Comparison of ENCODE assay signal across 35 cellular contexts in genomic region chr15:71702496-71702895, GRCh38.
DNase-seq lines count a peak whose midpoint lies in the region; ATAC-seq, FAIRE-seq and TF ChIP-seq lines count a peak whose summit lies in the region.
"Had no signal": no experiment of that assay in that cellular context is flagged by ENCODE, and none has a peak within 500 bp of the region (broad histone marks: within the 10 kb centered on the region; RNA-seq: fewer than 3 reads in every experiment).

No MANE protein-coding gene starts in this region.

- H3K36me3 ChIP-seq in HEK293 (ENCODE audit: control insufficient read depth in 2 of 2, insufficient read depth in 1 of 2, low read length in 2 of 2), result no peaks in the 10 kb centered on the region
- H3K36me3 ChIP-seq in IMR-90 (ENCODE audit: control insufficient read depth, insufficient read depth, low read length), result no peaks in the 10 kb centered on the region
- no peaks in the 10 kb centered on the region for H3K36me3 ChIP-seq in bronchial epithelial cell (ENCODE audit: control insufficient read depth, insufficient read depth, low read length)
- no peaks in the 10 kb centered on the region for H3K36me3 ChIP-seq in esophagus muscularis mucosa
- H3K36me3 ChIP-seq: BE2C; BLaER1; BLaER1 treated with 17β-estradiol and CSF1 and Interleukin-3, amounts not matched to agents 10 nM and 100 nM had no signal

- peaks cover 10% of the 10 kb centered on the region for H3K4me1 ChIP-seq in HEK293 (ENCODE audit: control insufficient read depth, insufficient read depth, low read length)
- H3K4me1 ChIP-seq in IMR-90 (ENCODE audit: control insufficient read depth, insufficient read depth, low read length), result peaks cover 19% of the 10 kb centered on the region
- peaks cover 0 to 14% (median 9%) of the 10 kb centered on the region in 4 donors for H3K4me1 ChIP-seq in esophagus muscularis mucosa
- H3K4me1 ChIP-seq: BE2C, BLaER1 had no signal

- no peaks in the 10 kb centered on the region for H4K20me1 ChIP-seq in IMR-90 (ENCODE audit: insufficient read depth, low read length)
- H4K20me1 ChIP-seq: BLaER1; BLaER1 treated with 17β-estradiol and CSF1 and Interleukin-3, amounts not matched to agents 10 nM and 100 nM had no signal

- H2AK9ac ChIP-seq in IMR-90 (replicated peaks; ENCODE audit: low read depth, low read length, poor library complexity), result no peak overlapping the region

- no peak overlapping the region for H3K14ac ChIP-seq in IMR-90 (replicated peaks; ENCODE audit: low read depth, low read length)

- no peak overlapping the region for H3K4me3 ChIP-seq in HEK293 (ENCODE audit: low read depth, low read length)
- no peak overlapping the region for H3K4me3 ChIP-seq in IMR-90 (ENCODE audit: insufficient read depth, low read depth, low read length)
- no peak overlapping the region for H3K4me3 ChIP-seq in bronchial epithelial cell (ENCODE audit: low read depth, low read length)
- no peak overlapping the region for H3K4me3 ChIP-seq in esophagus muscularis mucosa
- H3K4me3 ChIP-seq: A549; BLaER1; BLaER1 treated with 17β-estradiol and CSF1 and Interleukin-3, amounts not matched to agents 10 nM and 100 nM had no signal

- whole genome bisulfite sequencing in IMR-90 (ENCODE audit: extremely low coverage in 2 of 2, insufficient read length in 1 of 2), 2 experiments, result no CpG with 5 or more reads among the region's 2 CpGs
- WGBS in esophagus muscularis mucosa, result 98% methylated on average over 2 of the region's 2 CpGs

- no peak overlapping the region for H2BK20ac ChIP-seq in IMR-90 (ENCODE audit: low read depth, low read length)

- TF ChIP-seq CTCF in HEK293 (tag by site-specific recombination; IDR thresholded peaks at IDR 0.05) (no peak), IMR-90 (conservative IDR thresholded peaks at IDR 0.05; ENCODE audit: low read depth, low read length) (no peak), bronchial epithelial cell (IDR thresholded peaks at IDR 0.05; ENCODE audit: insufficient read depth, low read length, severe bottlenecking) (no peak), esophagus muscularis mucosa (IDR thresholded peaks at IDR 0.05) (no peak)

- intact Hi-C loops in IMR-90 (cut with micrococcal nuclease) (no loop called here), esophagus muscularis mucosa (cut with DNase I) (no loop called here)

- no peak overlapping the region for H2BK15ac ChIP-seq in IMR-90 (ENCODE audit: low read depth, low read length)

- H3K27me3 ChIP-seq in IMR-90 (ENCODE audit: control insufficient read depth, insufficient read depth, low read length) (no peaks in the 10 kb centered on the region), bronchial epithelial cell (ENCODE audit: control insufficient read depth, insufficient read depth, low read length) (no peaks in the 10 kb centered on the region), esophagus muscularis mucosa (no peaks in the 10 kb centered on the region)
- H3K27me3 ChIP-seq: BLaER1; BLaER1 treated with 17β-estradiol and CSF1 and Interleukin-3, amounts not matched to agents 10 nM and 100 nM had no signal

- H4K5ac ChIP-seq in IMR-90 (ENCODE audit: low read depth, low read length), result no peak overlapping the region

- no peak overlapping the region for H3K27ac ChIP-seq in HEK293 (ENCODE audit: extremely low read depth, low read depth, low read length)
- H3K27ac ChIP-seq in IMR-90 (ENCODE audit: insufficient read depth, low read length), result no peak overlapping the region
- no peak overlapping the region for H3K27ac ChIP-seq in esophagus muscularis mucosa (replicated peaks in 1 of 4)
- H3K27ac ChIP-seq: 22Rv1; A549; BLaER1; BLaER1 treated with 17β-estradiol and CSF1 and Interleukin-3, amounts not matched to agents 10 nM and 100 nM; C4-2B had no signal

- H2BK5ac ChIP-seq in IMR-90 (ENCODE audit: low read depth, low read length, poor library complexity, severe bottlenecking), result no peak overlapping the region

- H2AK5ac ChIP-seq in IMR-90 (ENCODE audit: low read depth, low read length), result peak overlapping the region; percentile 24; the same call in 1 of the 2 replicates

- peaks cover 15% of the 10 kb centered on the region for H3K9me1 ChIP-seq in IMR-90 (ENCODE audit: insufficient read depth, low read length)

- peak; percentile 47 for FAIRE-seq in bronchial epithelial cell (lab: Jason Lieb, UNC)
- FAIRE-seq: A204.1, A549, D721Med had no signal

- no peak overlapping the region for H3K4me2 ChIP-seq in IMR-90 (ENCODE audit: low read depth, low read length)
- H3K4me2 ChIP-seq: A549; BLaER1; BLaER1 treated with 17β-estradiol and CSF1 and Interleukin-3, amounts not matched to agents 10 nM and 100 nM had no signal

- no peak overlapping the region for H4K91ac ChIP-seq in IMR-90 (ENCODE audit: insufficient read depth, low read depth, low read length)

- DNase-seq in IMR-90 (no peak), bronchial epithelial cell (ENCODE audit: low read depth) (no peak), esophagus muscularis mucosa (ENCODE audit: extremely low spot score) (peak; percentile 75), NCI-H1436 (lab: John Stamatoyannopoulos, UW) (no peak), NCI-H1092 (lab: John Stamatoyannopoulos, UW) (no peak)
- DNase-seq: 8988T; ACHN; AML-193; BE2C; C1 segment of cervical spinal cord; Caco-2; Calu3; CD4-positive, alpha-beta memory T cell; CD4-positive, alpha-beta T cell; CD4-positive, CD25-positive, alpha-beta regulatory T cell; CD8-positive, alpha-beta memory T cell; CD8-positive, alpha-beta T cell; COR-L47; DMS 273 treated with DMSO at 0.1 percent for 48 hours; DMS153; DMS53; DMS79; DMS79 treated with DMSO at 0.1 percent for 48 hours; DND-41; EL had no signal

- no peak for ATAC-seq in IMR-90 (ENCODE audit: low read depth)
- no peak for ATAC-seq in GM18502 (IDR thresholded peaks at IDR 0.05; ENCODE audit: poor library complexity, unreplicated experiment)
- ATAC-seq in HG03025 (IDR thresholded peaks at IDR 0.05; ENCODE audit: low FRiP score, unreplicated experiment), result no peak
- ATAC-seq: A549; CD8-positive, alpha-beta T cell had no signal

- no peak overlapping the region for H3K9ac ChIP-seq in IMR-90 (ENCODE audit: low read depth, low read length)
- H3K9ac ChIP-seq: BLaER1; BLaER1 treated with 17β-estradiol and CSF1 and Interleukin-3, amounts not matched to agents 10 nM and 100 nM had no signal

- H3K4ac ChIP-seq in IMR-90 (ENCODE audit: low read depth, low read length), result no peak overlapping the region

- dilution Hi-C loops in IMR-90 (cut with HindIII; ENCODE audit: low sequenced_read_pairs, unreplicated experiment), result no loop called here

- no peak overlapping the region for H2AFZ ChIP-seq in IMR-90 (replicated peaks; ENCODE audit: low read length, poor library complexity)

- H3K23ac ChIP-seq in IMR-90 (ENCODE audit: low read depth, low read length), result no peak overlapping the region

- H3K9me3 ChIP-seq in HEK293 (ENCODE audit: control insufficient read depth, insufficient read depth, low read depth, low read length) (no peaks in the 10 kb centered on the region), IMR-90 (ENCODE audit: control insufficient read depth, insufficient read depth, low read length) (no peaks in the 10 kb centered on the region), esophagus muscularis mucosa (no peaks in the 10 kb centered on the region)
- H3K9me3 ChIP-seq: A549; BE2C; BLaER1; BLaER1 treated with 17β-estradiol and CSF1 and Interleukin-3, amounts not matched to agents 10 nM and 100 nM; Caco-2 had no signal

- in situ Hi-C loops in IMR-90 (cut with MboI; ENCODE audit: low sequenced_read_pairs), result no loop called here

- no peak for TF ChIP-seq EP300 in esophagus muscularis mucosa (IDR thresholded peaks at IDR 0.05)

- H3K79me1 ChIP-seq in IMR-90 (ENCODE audit: low read depth in 1 of 2, low read length in 2 of 2), result peaks cover 0 to 10% of the 10 kb centered on the region in 2 experiments; a peak in 1 of 4 replicates

- H2BK120ac ChIP-seq in IMR-90 (ENCODE audit: low read depth, low read length), result no peak overlapping the region

- POLR2A ChIA-PET in HEK293 (lab: Yijun Ruan, JAX), result interaction anchor here (0.7 kb wide), 1 partner anchor 475 kb away, joined by 3 read pairs; no protein-coding TSS in a partner anchor
- POLR2A ChIA-PET in IMR-90 (lab: Charles Lee; ENCODE audit: unreplicated experiment), result no interaction called here

- no peak overlapping the region for H4K8ac ChIP-seq in IMR-90 (ENCODE audit: low read depth in 2 of 2, low read length in 2 of 2)

- TF ChIP-seq RAD21 in IMR-90 (IDR thresholded peaks at IDR 0.05; ENCODE audit: low read length), result no peak

- no peak overlapping the region for H3K56ac ChIP-seq in IMR-90 (ENCODE audit: extremely low read depth, insufficient read depth, low read length)

- CTCF ChIA-PET in HEK293 (lab: Yijun Ruan, JAX) (interaction anchor here (0.6 kb wide), 1 partner anchor 14 kb away, joined by 4 read pairs; no protein-coding TSS in a partner anchor), IMR-90 (lab: Yijun Ruan, JAX) (no interaction called here)

- no TSS peak for BruUV-seq in IMR-90 (replicated peaks; lab: Mats Ljungman, UMichigan)

- no peak for TF ChIP-seq POLR2A in IMR-90 (IDR thresholded peaks at IDR 0.05; ENCODE audit: low read depth, low read length)
- no peak for TF ChIP-seq POLR2A in esophagus muscularis mucosa (IDR thresholded peaks at IDR 0.05; ENCODE audit: low read depth)

- H3K18ac ChIP-seq in IMR-90 (ENCODE audit: low read depth, low read length), result no peak overlapping the region

TF ChIP-seq in HEK293, 187 proteins besides CTCF, POLR2A, EP300 and RAD21:
- TF ChIP-seq ZSCAN30 (tag by site-specific recombination; IDR thresholded peaks at IDR 0.05) (no peak), ZNF623 (tag by site-specific recombination; IDR thresholded peaks at IDR 0.05) (peak; percentile 92)
TF ChIP-seq in HEK293: peak in this region for 1.

TF ChIP-seq in IMR-90, 13 proteins besides CTCF, POLR2A, EP300 and RAD21 (continues in another document):
- TF ChIP-seq RFX5 (IDR thresholded peaks at IDR 0.05; ENCODE audit: low read depth, low read length) (no peak), MAZ (IDR thresholded peaks at IDR 0.05; ENCODE audit: borderline replicate concordance, low read depth, low read length) (no peak), CEBPB (IDR thresholded peaks at IDR 0.05; ENCODE audit: low read depth, low read length) (no peak), FOS (IDR thresholded peaks at IDR 0.05; ENCODE audit: low read depth, low read length) (no peak), BHLHE40 (IDR thresholded peaks at IDR 0.05; ENCODE audit: low read depth, low read length) (no peak), RCOR1 (IDR thresholded peaks at IDR 0.05; ENCODE audit: insufficient replicate concordance, low read length) (no peak), USF2 (IDR thresholded peaks at IDR 0.05; ENCODE audit: low read depth, low read length) (no peak), NFE2L2 (IDR thresholded peaks at IDR 0.05; ENCODE audit: low read depth, low read length) (no peak), MAFK (IDR thresholded peaks at IDR 0.05; ENCODE audit: low read depth, low read length) (no peak), SMC3 (IDR thresholded peaks at IDR 0.05; ENCODE audit: low read depth, low read length) (no peak)
